ENCODE assay signal across 8 cellular contexts in the genomic region with DNA sequence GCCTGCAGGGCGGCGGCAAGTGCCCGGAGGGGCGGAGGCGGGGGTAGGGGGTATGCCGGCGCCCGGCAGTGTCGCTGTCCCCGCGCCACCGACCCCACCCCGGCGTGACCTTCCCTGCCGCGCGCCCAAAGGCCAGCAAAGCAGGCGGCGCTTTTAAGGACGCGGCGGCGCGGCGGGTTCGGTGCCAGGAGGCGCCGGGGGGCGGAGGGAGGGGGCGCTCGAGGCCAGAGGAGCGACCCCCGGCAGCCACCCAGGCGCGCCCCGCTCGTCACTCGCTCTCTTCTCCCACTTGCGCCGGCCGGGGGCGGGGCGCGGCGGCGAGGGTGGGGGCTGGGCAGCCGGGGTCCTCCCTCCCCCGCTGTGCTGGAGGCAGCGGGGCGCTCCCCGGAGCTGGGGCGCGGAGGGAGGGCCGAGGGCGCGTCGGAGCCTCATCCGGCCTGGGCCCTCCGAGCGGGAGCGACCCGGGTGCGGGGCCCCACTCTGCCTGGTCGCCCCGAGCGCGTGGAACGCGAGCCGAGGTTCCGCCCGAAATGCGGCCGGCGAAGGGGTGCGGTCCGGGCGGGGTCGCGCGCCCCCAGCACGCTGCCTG. TPM values are rescaled to one million over a fixed set of nuclear protein-coding genes. Genes with fewer than 3 reads are reported as not detected.
DNase-seq lines count a peak whose midpoint lies in the region; ATAC-seq and TF ChIP-seq lines count a peak whose summit lies in the region.

No MANE protein-coding gene starts in this region.

- no peaks in the 10 kb centered on the region for H4K20me1 ChIP-seq in PC-9 (ENCODE audit: insufficient read depth)

- no peak overlapping the region for H3K27ac Mint-ChIP-seq in naive thymus-derived CD8-positive, alpha-beta T cell

- no peaks in the 10 kb centered on the region for H3K4me1 ChIP-seq in PC-9 (replicated peaks; ENCODE audit: insufficient read depth)

- in situ Hi-C loops in KBM-7 (cut with MboI; ENCODE audit: low pct_unique_long_range_greater_than_20kb, low sequenced_read_pairs): no loop called here
- in situ Hi-C loops in ACHN (cut with HindIII; ENCODE audit: low pct_ligation_motif_present, low pct_unique_long_range_greater_than_20kb, low sequenced_read_pairs): no loop called here

- no peak for TF ChIP-seq CTCF in PC-9 (conservative IDR thresholded peaks at IDR 0.05)
- no peak for TF ChIP-seq CTCF in epithelial cell of proximal tubule (conservative IDR thresholded peaks at IDR 0.05; ENCODE audit: low read depth, low read length)

- no peaks in the 10 kb centered on the region for H3K36me3 ChIP-seq in PC-9 (ENCODE audit: low read depth)

- peaks cover 16 to 65% (median 31%) of the 10 kb centered on the region in 5 donors for H3K27me3 Mint-ChIP-seq in naive thymus-derived CD8-positive, alpha-beta T cell

- peaks cover under 1% of the 10 kb centered on the region; the same call in 1 of the 2 replicates for H3F3A ChIP-seq in PC-9 (ENCODE audit: insufficient read depth, low read depth)

- no peaks in the 10 kb centered on the region for H3K9me3 ChIP-seq in PC-9 (ENCODE audit: insufficient read depth, low read depth)

- DNase-seq in ELR (ENCODE audit: low read depth) (peak; percentile 39), PC-9 (no peak), epithelial cell of proximal tubule (ENCODE audit: low read depth) (no peak), KBM-7 (no peak), NCI-H82 treated with DMSO at 0.1 percent for 48 hours (lab: John Stamatoyannopoulos, UW; ENCODE audit: unreplicated experiment) (no peak), ACHN (no peak)
- no peak for DNase-seq in naive thymus-derived CD8-positive, alpha-beta T cell

- H3K9me3 Mint-ChIP-seq in naive thymus-derived CD8-positive, alpha-beta T cell: no peaks in the 10 kb centered on the region

- peak overlapping the region; percentile 66 for H3K4me3 ChIP-seq in PC-9
- H3K4me3 ChIP-seq in epithelial cell of proximal tubule (ENCODE audit: low read depth, low read length): peak overlapping the region; percentile 79

- peak overlapping the region; percentile 75 for H3K4me2 ChIP-seq in PC-9

- no peaks in the 10 kb centered on the region for H3K9me2 ChIP-seq in PC-9 (ENCODE audit: insufficient read depth)

- peak overlapping the region; percentile 82 for H2AFZ ChIP-seq in PC-9

- POLR2A ChIA-PET in PC-9 (lab: Charles Lee; ENCODE audit: unreplicated experiment): no interaction called here
- POLR2A ChIA-PET in naive thymus-derived CD8-positive, alpha-beta T cell (lab: Charles Lee): no interaction called here

- peak; percentile 63 to 71 for ATAC-seq in naive thymus-derived CD8-positive, alpha-beta T cell
- ATAC-seq in HG02973 (IDR thresholded peaks at IDR 0.05; ENCODE audit: unreplicated experiment): no peak

- H3K4me3 Mint-ChIP-seq in naive thymus-derived CD8-positive, alpha-beta T cell: peak overlapping the region; percentile 58 to 81 (median 72)

- intact Hi-C loops in PC-9 (cut with micrococcal nuclease; ENCODE audit: unreplicated experiment): loop anchor here (2.0 kb wide), 1 partner anchor 78 kb away; no protein-coding TSS in a partner anchor

- no peak overlapping the region for H3K27ac ChIP-seq in PC-9

- H3K79me2 ChIP-seq in PC-9 (ENCODE audit: low read depth): no peaks in the 10 kb centered on the region

- H3K27me3 ChIP-seq in PC-9 (ENCODE audit: insufficient read depth, low read depth): no peaks in the 10 kb centered on the region

- no peaks in the 10 kb centered on the region for H3K36me3 Mint-ChIP-seq in naive thymus-derived CD8-positive, alpha-beta T cell

- peaks cover 0 to 6% (median under 1%) of the 10 kb centered on the region in 4 donors for H3K4me1 Mint-ChIP-seq in naive thymus-derived CD8-positive, alpha-beta T cell

- CTCF ChIA-PET in PC-9 (lab: Charles Lee): no interaction called here

- BruUV-seq in PC-9 (replicated peaks; lab: Mats Ljungman, UMichigan): no TSS peak

RNA-seq across cellular contexts. Expression of a gene that starts 8.5 kb away (rescaled TPM):
- total RNA-seq in PC-9 (2021) (33.7 and 35.4 TPM in 2 replicates), epithelial cell of proximal tubule (4.8 and 6.2 TPM in 2 replicates)
- not detected for total RNA-seq in naive thymus-derived CD8-positive, alpha-beta T cell
- polyA plus RNA-seq in naive thymus-derived CD8-positive, alpha-beta T cell: not detected
